ENCODE assay signal across 18 cellular contexts in the genomic region with DNA sequence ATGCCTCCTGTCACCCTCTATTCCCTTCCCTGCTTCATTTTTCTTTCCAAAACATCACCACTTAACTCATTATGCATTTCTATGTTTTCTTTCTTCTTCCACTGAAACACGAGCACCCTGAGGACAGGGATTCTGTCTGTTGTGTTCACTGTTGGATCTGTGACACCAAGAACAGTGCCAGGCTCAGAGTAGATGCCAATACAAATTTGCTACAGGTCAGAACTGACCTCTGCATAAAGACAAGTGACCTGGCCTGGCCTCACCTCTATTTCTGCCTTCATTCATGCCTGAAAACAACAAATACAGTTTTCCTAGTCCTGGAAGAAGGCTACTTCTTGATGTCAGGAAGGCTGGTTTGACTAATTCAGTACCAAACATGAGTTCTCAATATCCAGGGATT. TPM values are rescaled to one million over a fixed set of nuclear protein-coding genes. Genes with fewer than 3 reads are reported as not detected.
DNase-seq lines count a peak whose midpoint lies in the region; ATAC-seq and TF ChIP-seq lines count a peak whose summit lies in the region.
"Had no signal": no experiment of that assay in that cellular context is flagged by ENCODE, and none has a peak within 500 bp of the region (broad histone marks: within the 10 kb centered on the region; RNA-seq: fewer than 3 reads in every experiment).

No MANE protein-coding gene starts in this region.

- H3K36me3 Mint-ChIP-seq in type B pancreatic cell: no peaks in the 10 kb centered on the region
- H3K36me3 Mint-ChIP-seq: CD4-positive, CD25-positive, alpha-beta regulatory T cell had no signal

- peak; percentile 56 for ATAC-seq in left lobe of liver
- ATAC-seq in GM18520 (IDR thresholded peaks at IDR 0.05; ENCODE audit: unreplicated experiment): no peak
- ATAC-seq: K562 had no signal

- no peak overlapping the region for H3K4me3 Mint-ChIP-seq in type B pancreatic cell
- H3K4me3 Mint-ChIP-seq: CD4-positive, CD25-positive, alpha-beta regulatory T cell; H9 had no signal

- H3K27ac ChIP-seq in HEK293 (ENCODE audit: extremely low read depth, low read depth, low read length): no peak overlapping the region
- H3K27ac ChIP-seq in SJSA1: peak overlapping the region; percentile 43

- peak overlapping the region; percentile 11 for H3K27ac Mint-ChIP-seq in type B pancreatic cell

- TF ChIP-seq CTCF in HEK293 (tag by site-specific recombination; IDR thresholded peaks at IDR 0.05) (no peak), type B pancreatic cell (conservative IDR thresholded peaks at IDR 0.05) (no peak)

- H3K27me3 Mint-ChIP-seq in type B pancreatic cell: peaks cover 9% of the 10 kb centered on the region

- H3K9me3 ChIP-seq in HEK293 (ENCODE audit: control insufficient read depth, insufficient read depth, low read depth, low read length): no peaks in the 10 kb centered on the region
- H3K9me3 ChIP-seq in SJSA1 (replicated peaks): no peaks in the 10 kb centered on the region
- H3K9me3 ChIP-seq: BE2C, Caco-2 had no signal

- 0 out of 2 replicates have a peak, but pooled peaks cover under 1% of the 10 kb centered on the region for H3K27me3 ChIP-seq in SJSA1 (replicated peaks)
- H3K27me3 ChIP-seq: BE2C had no signal

- POLR2A ChIA-PET in HEK293 (lab: Yijun Ruan, JAX): no interaction called here

- no peaks in the 10 kb centered on the region for H3K9me3 Mint-ChIP-seq in type B pancreatic cell
- H3K9me3 Mint-ChIP-seq: CD4-positive, CD25-positive, alpha-beta regulatory T cell; H9 had no signal

- no peaks in the 10 kb centered on the region for H3K36me3 ChIP-seq in HEK293 (ENCODE audit: control insufficient read depth in 2 of 2, insufficient read depth in 1 of 2, low read length in 2 of 2)
- no peaks in the 10 kb centered on the region for H3K36me3 ChIP-seq in SJSA1
- H3K36me3 ChIP-seq: BE2C had no signal

- peaks cover 15% of the 10 kb centered on the region for H3K4me1 Mint-ChIP-seq in type B pancreatic cell (ENCODE audit: unreplicated experiment)

- DNase-seq in SJSA1 (ENCODE audit: low read depth in 1 of 2, low spot score in 2 of 2) (no peak), left lobe of liver (ENCODE audit: low spot score) (no peak), type B pancreatic cell (ENCODE audit: extremely low spot score, unreplicated experiment) (no peak), GOT3 (lab: John Stamatoyannopoulos, UW) (no peak)
- DNase-seq in activated CD4-positive, alpha-beta T cell treated with anti-CD3 and anti-CD28 coated beads for 4 hours: no peak
- DNase-seq: ACHN; BE2C; C1 segment of cervical spinal cord; Caco-2; CD4-positive, CD25-positive, alpha-beta regulatory T cell; DMS153; DMS79; GDM1; H9; IMR-90 had no signal

- no peaks in the 10 kb centered on the region for H3K4me1 ChIP-seq in HEK293 (ENCODE audit: control insufficient read depth, insufficient read depth, low read length)
- H3K4me1 ChIP-seq in SJSA1 (replicated peaks): peaks cover 71% of the 10 kb centered on the region

- CTCF ChIA-PET in HEK293 (lab: Yijun Ruan, JAX): no interaction called here

- H3K4me3 ChIP-seq in HEK293 (ENCODE audit: low read depth, low read length) (no peak overlapping the region), SJSA1 (no peak overlapping the region)
- H3K4me3 ChIP-seq: K562 had no signal

TF ChIP-seq in HEK293, 187 proteins besides CTCF, POLR2A, EP300 and RAD21:
- TF ChIP-seq PRDM6 (tag by site-specific recombination; IDR thresholded peaks at IDR 0.05) (no peak), ZBTB20 (tag by site-specific recombination; IDR thresholded peaks at IDR 0.05) (0 out of 2 replicates have a peak, but pooled peaks have one; percentile 8)

RNA-seq across cellular contexts. Expression of gene SMPD3, which starts 45.1 kb away (rescaled TPM):
- 1.3 TPM in 1 of 2 replicates, not detected in the other for total RNA-seq in SJSA1 (2014; rRNA removed; shearing (Covaris generic))
- total RNA-seq in left lobe of liver: 32.7 TPM
- 4.5 and 9.8 TPM in 2 replicates for total RNA-seq in type B pancreatic cell (ENCODE audit: low replicate concordance)
- total RNA-seq: IMR-90 had no signal
